25 cellular contexts compared by ENCODE assay signal in genomic region chr19:45940515-45940805, GRCh38. TPM values are rescaled to one million over a fixed set of nuclear protein-coding genes. Genes with fewer than 3 reads are reported as not detected.
"Had no signal": no experiment of that assay in that cellular context is flagged by ENCODE, and none has a peak within 500 bp of the region (broad histone marks: within the 10 kb centered on the region; RNA-seq: fewer than 3 reads in every experiment).

No MANE protein-coding gene starts in this region.

- DNase-seq: activated B cell treated with CpG ODN at 0.5 μM for 24 hours; activated CD4-positive, alpha-beta memory T cell treated with anti-CD3 and anti-CD28 coated beads for 36 hours; activated CD4-positive, alpha-beta T cell treated with anti-CD3 and anti-CD28 coated beads for 1 hour; activated CD4-positive, alpha-beta T cell treated with anti-CD3 and anti-CD28 coated beads, Interleukin-2, amount 10 ng/mL, durations not matched to agents 24 days and 14 days; activated CD8-positive, alpha-beta memory T cell treated with anti-CD3 and anti-CD28 coated beads for 24 hours; activated effector memory CD4-positive, alpha-beta T cell treated with anti-CD3 and anti-CD28 coated beads, Interleukin-2, amount 50 U/mL, for 16 hours; activated naive CD4-positive, alpha-beta T cell treated with Interleukin-2 at 50 U/mL for 16 hours; activated naive CD8-positive, alpha-beta T cell treated with anti-CD3 and anti-CD28 coated beads, Interleukin-2, amount 50 U/mL, for 24 hours; activated T-cell treated with anti-CD3 and anti-CD28 coated beads, Interleukin-2, amount 50 U/mL, for 4 hours; amniotic stem cell; body of pancreas; NCI-H1105 treated with DMSO at 0.1 percent for 48 hours; NCI-H146; NCI-H187 treated with DMSO at 0.1 percent for 48 hours; NCI-H2081 treated with DMSO at 0.1 percent for 48 hours; NCI-H446; NCI-H524; Peyer's patch; SHP77; SW 1271 had no signal

- H3K4me3 ChIP-seq: ascending aorta, body of pancreas, Peyer's patch, SJSA1 had no signal

- H3K4me1 Mint-ChIP-seq: activated B cell treated with CpG ODN at 0.5 μM for 24 hours; activated CD4-positive, alpha-beta T cell treated with anti-CD3 and anti-CD28 coated beads, Interleukin-2, amount 10 ng/mL, durations not matched to agents 24 days and 14 days; activated naive CD8-positive, alpha-beta T cell treated with anti-CD3 and anti-CD28 coated beads, Interleukin-2, amount 50 U/mL, for 24 hours had no signal

- H3K4me3 Mint-ChIP-seq: activated B cell treated with CpG ODN at 0.5 μM for 24 hours; activated CD4-positive, alpha-beta memory T cell treated with anti-CD3 and anti-CD28 coated beads for 36 hours; activated CD4-positive, alpha-beta T cell treated with anti-CD3 and anti-CD28 coated beads, Interleukin-2, amount 10 ng/mL, durations not matched to agents 24 days and 14 days; activated naive CD8-positive, alpha-beta T cell treated with anti-CD3 and anti-CD28 coated beads, Interleukin-2, amount 50 U/mL, for 24 hours; activated T-cell treated with anti-CD3 and anti-CD28 coated beads, Interleukin-2, amount 50 U/mL, for 4 hours; T-helper 1 cell treated with Interleukin-12 subunit alpha and Interleukin-12 subunit beta and Interleukin-4 antibody, amounts not matched to agents 30 μg/mL and 1 μg/mL, for 36 hours had no signal

- H3K27ac ChIP-seq: ascending aorta, body of pancreas, Peyer's patch, SJSA1 had no signal

- H3K9me3 Mint-ChIP-seq: activated B cell treated with CpG ODN at 0.5 μM for 24 hours; activated CD4-positive, alpha-beta memory T cell treated with anti-CD3 and anti-CD28 coated beads for 36 hours; activated naive CD8-positive, alpha-beta T cell treated with anti-CD3 and anti-CD28 coated beads, Interleukin-2, amount 50 U/mL, for 24 hours; activated T-cell treated with anti-CD3 and anti-CD28 coated beads, Interleukin-2, amount 50 U/mL, for 4 hours had no signal

- H3K27me3 ChIP-seq: ascending aorta, Peyer's patch had no signal

- H3K9me3 ChIP-seq: ascending aorta, body of pancreas, Peyer's patch, SJSA1 had no signal

- ATAC-seq: activated naive CD4-positive, alpha-beta T cell treated with anti-CD3 and anti-CD28 coated beads, Interleukin-2, amount 50 U/mL, for 72 hours; activated naive CD8-positive, alpha-beta T cell treated with anti-CD3 and anti-CD28 coated beads, Interleukin-2, amount 50 U/mL, for 24 hours; activated T-cell treated with anti-CD3 and anti-CD28 coated beads, Interleukin-2, amount 50 U/mL, for 4 hours; body of pancreas; SK-N-SH treated with all-trans-retinoic acid at 6 μM for 48 hours had no signal

- H3K4me1 ChIP-seq: ascending aorta, Peyer's patch, SJSA1 had no signal

- H3K27ac Mint-ChIP-seq: activated B cell treated with CpG ODN at 0.5 μM for 24 hours; activated CD4-positive, alpha-beta memory T cell treated with anti-CD3 and anti-CD28 coated beads for 36 hours; activated CD4-positive, alpha-beta T cell treated with anti-CD3 and anti-CD28 coated beads, Interleukin-2, amount 10 ng/mL, durations not matched to agents 24 days and 14 days; activated naive CD4-positive, alpha-beta T cell treated with anti-CD3 and anti-CD28 coated beads, Interleukin-2, amount 50 U/mL, for 72 hours; activated naive CD8-positive, alpha-beta T cell treated with anti-CD3 and anti-CD28 coated beads, Interleukin-2, amount 50 U/mL, for 24 hours; T-helper 1 cell treated with Interleukin-12 subunit alpha and Interleukin-12 subunit beta and Interleukin-4 antibody, amounts not matched to agents 30 μg/mL and 1 μg/mL, for 36 hours had no signal

- H3K36me3 ChIP-seq: ascending aorta, Peyer's patch, SJSA1 had no signal

RNA-seq across cellular contexts. Expression of gene NANOS2, which starts 25.9 kb away (rescaled TPM):
- total RNA-seq: activated B cell treated with CpG ODN at 0.5 μM for 24 hours; activated CD4-positive, alpha-beta memory T cell treated with anti-CD3 and anti-CD28 coated beads for 36 hours; activated CD4-positive, alpha-beta T cell treated with anti-CD3 and anti-CD28 coated beads, Interleukin-2, amount 10 ng/mL, durations not matched to agents 24 days and 14 days; activated naive CD4-positive, alpha-beta T cell treated with anti-CD3 and anti-CD28 coated beads, Interleukin-2, amount 50 U/mL, for 72 hours; activated T-cell treated with anti-CD3 and anti-CD28 coated beads, Interleukin-2, amount 50 U/mL, for 4 hours; ascending aorta; body of pancreas; Peyer's patch; SJSA1 had no signal

RNA-seq across cellular contexts. Expression of gene NOVA2, which starts 33.2 kb away (rescaled TPM):
- total RNA-seq: activated B cell treated with CpG ODN at 0.5 μM for 24 hours; activated CD4-positive, alpha-beta memory T cell treated with anti-CD3 and anti-CD28 coated beads for 36 hours; activated CD4-positive, alpha-beta T cell treated with anti-CD3 and anti-CD28 coated beads, Interleukin-2, amount 10 ng/mL, durations not matched to agents 24 days and 14 days; activated T-cell treated with anti-CD3 and anti-CD28 coated beads, Interleukin-2, amount 50 U/mL, for 4 hours; SJSA1 had no signal
